In the genomic region with DNA sequence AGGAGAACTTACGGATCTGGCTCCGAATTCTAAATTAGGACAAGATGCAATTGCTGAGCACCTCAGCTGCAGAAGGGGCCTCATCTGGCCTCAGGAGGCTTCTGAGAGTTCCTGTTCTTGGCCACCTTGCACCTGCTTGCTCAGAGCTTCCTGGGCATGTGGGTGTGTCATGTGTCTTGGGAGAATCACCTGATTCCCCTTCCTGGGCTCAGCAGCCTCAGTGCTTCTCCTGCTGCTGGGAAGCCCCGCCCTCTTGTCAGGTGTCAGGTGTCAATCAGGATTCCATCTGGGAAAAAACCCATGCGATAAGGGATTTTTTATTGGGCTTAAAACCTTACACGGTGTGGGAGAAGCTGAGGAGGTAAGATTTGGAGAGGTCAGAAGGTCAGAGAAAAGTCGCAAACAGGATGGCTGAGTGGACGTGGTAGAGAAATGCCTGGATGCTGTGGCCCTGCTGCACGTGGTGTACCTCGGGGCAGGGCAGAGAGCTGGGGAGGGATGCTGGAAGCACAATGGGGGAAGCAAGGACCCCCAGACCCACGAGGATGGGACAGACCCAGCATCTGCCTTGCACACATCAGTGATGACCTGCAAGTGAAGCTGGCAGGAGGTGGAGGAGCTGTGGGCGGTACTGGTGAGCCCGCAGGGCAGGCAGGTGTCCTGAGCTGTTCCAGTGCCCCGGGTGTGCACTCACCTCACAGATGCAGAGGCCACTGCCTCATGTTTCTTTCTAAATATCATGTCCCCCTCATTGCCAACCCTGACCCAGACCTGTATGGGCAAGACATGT, we compare ENCODE assay signal across 25 cellular contexts.
"Had no signal": no experiment of that assay in that cellular context is flagged by ENCODE, and none has a peak within 500 bp of the region (broad histone marks: within the 10 kb centered on the region; RNA-seq: fewer than 3 reads in every experiment).

No MANE protein-coding gene starts in this region.

- H3K36me3 ChIP-seq: brain microvascular endothelial cell, colonic mucosa, gastrocnemius medialis, lower lobe of right lung, spleen, upper lobe of right lung had no signal

- H3K4me3 Mint-ChIP-seq: activated CD8-positive, alpha-beta T cell treated with anti-CD3 and anti-CD28 coated beads for 36 hours; activated naive CD4-positive, alpha-beta T cell treated with anti-CD3 and anti-CD28 coated beads, Interleukin-2, amount 10 ng/mL, durations not matched to agents 7 days and 5 days; activated naive CD8-positive, alpha-beta T cell treated with anti-CD3 and anti-CD28 coated beads, Interleukin-2, amount 50 U/mL, for 24 hours; activated T-helper 17 cell treated with anti-CD3 and anti-CD28 coated beads, Interleukin-2, amount 50 U/mL, for 72 hours; central memory CD8-positive, alpha-beta T cell; natural killer cell treated with Interleukin-12 subunit alpha and Interleukin-12 subunit beta and Interleukin-15 and Interleukin-18, amount 100 ng/mL, for 72 hours; stimulated activated memory B cell treated with anti-CD40 and anti-IgM and Interleukin-4, amounts not matched to agents 10 μg/mL and 1 μg/mL and 100 μg/mL, for 72 hours; T-cell had no signal

- H3K27me3 Mint-ChIP-seq: activated CD8-positive, alpha-beta T cell treated with anti-CD3 and anti-CD28 coated beads for 36 hours; activated naive CD4-positive, alpha-beta T cell treated with anti-CD3 and anti-CD28 coated beads, Interleukin-2, amount 10 ng/mL, durations not matched to agents 7 days and 5 days; activated naive CD8-positive, alpha-beta T cell treated with anti-CD3 and anti-CD28 coated beads, Interleukin-2, amount 50 U/mL, for 24 hours; activated T-helper 17 cell treated with anti-CD3 and anti-CD28 coated beads, Interleukin-2, amount 50 U/mL, for 72 hours; central memory CD8-positive, alpha-beta T cell; natural killer cell treated with Interleukin-12 subunit alpha and Interleukin-12 subunit beta and Interleukin-15 and Interleukin-18, amount 100 ng/mL, for 72 hours; stimulated activated memory B cell treated with anti-CD40 and anti-IgM and Interleukin-4, amounts not matched to agents 10 μg/mL and 1 μg/mL and 100 μg/mL, for 72 hours; T-cell had no signal

- H3K27ac Mint-ChIP-seq: activated CD8-positive, alpha-beta T cell treated with anti-CD3 and anti-CD28 coated beads for 36 hours; activated naive CD4-positive, alpha-beta T cell treated with anti-CD3 and anti-CD28 coated beads, Interleukin-2, amount 10 ng/mL, durations not matched to agents 7 days and 5 days; activated naive CD8-positive, alpha-beta T cell treated with anti-CD3 and anti-CD28 coated beads, Interleukin-2, amount 50 U/mL, for 24 hours; activated T-helper 17 cell treated with anti-CD3 and anti-CD28 coated beads, Interleukin-2, amount 50 U/mL, for 72 hours; natural killer cell treated with Interleukin-12 subunit alpha and Interleukin-12 subunit beta and Interleukin-15 and Interleukin-18, amount 100 ng/mL, for 72 hours; stimulated activated memory B cell treated with anti-CD40 and anti-IgM and Interleukin-4, amounts not matched to agents 10 μg/mL and 1 μg/mL and 100 μg/mL, for 72 hours; T-cell had no signal

- H3K27ac ChIP-seq: brain microvascular endothelial cell, colonic mucosa, gastrocnemius medialis, lower lobe of right lung, spleen, testis, upper lobe of right lung had no signal

- H3K9me3 ChIP-seq: colonic mucosa, gastrocnemius medialis, lower lobe of right lung, testis, upper lobe of right lung had no signal

- H3K4me1 Mint-ChIP-seq: activated naive CD4-positive, alpha-beta T cell treated with anti-CD3 and anti-CD28 coated beads, Interleukin-2, amount 10 ng/mL, durations not matched to agents 7 days and 5 days; activated naive CD8-positive, alpha-beta T cell treated with anti-CD3 and anti-CD28 coated beads, Interleukin-2, amount 50 U/mL, for 24 hours; activated T-helper 17 cell treated with anti-CD3 and anti-CD28 coated beads, Interleukin-2, amount 50 U/mL, for 72 hours; central memory CD8-positive, alpha-beta T cell; stimulated activated memory B cell treated with anti-CD40 and anti-IgM and Interleukin-4, amounts not matched to agents 10 μg/mL and 1 μg/mL and 100 μg/mL, for 72 hours; T-cell had no signal

- H3K36me3 Mint-ChIP-seq: activated naive CD4-positive, alpha-beta T cell treated with anti-CD3 and anti-CD28 coated beads, Interleukin-2, amount 10 ng/mL, durations not matched to agents 7 days and 5 days; natural killer cell treated with Interleukin-12 subunit alpha and Interleukin-12 subunit beta and Interleukin-15 and Interleukin-18, amount 100 ng/mL, for 72 hours; stimulated activated memory B cell treated with anti-CD40 and anti-IgM and Interleukin-4, amounts not matched to agents 10 μg/mL and 1 μg/mL and 100 μg/mL, for 72 hours; T-cell had no signal

- H3K4me1 ChIP-seq: colonic mucosa, gastrocnemius medialis, lower lobe of right lung, testis, upper lobe of right lung had no signal

- H3K27me3 ChIP-seq: brain microvascular endothelial cell, colonic mucosa, gastrocnemius medialis, spleen, testis, upper lobe of right lung had no signal

- DNase-seq: activated CD4-positive, alpha-beta T cell treated with anti-CD3 and anti-CD28 coated beads for 48 hours; activated CD4-positive, CD25-positive, alpha-beta regulatory T cell; activated CD8-positive, alpha-beta T cell treated with anti-CD3 and anti-CD28 coated beads for 36 hours; activated naive CD4-positive, alpha-beta T cell treated with anti-CD3 and anti-CD28 coated beads, Interleukin-2, amount 10 ng/mL, durations not matched to agents 7 days and 5 days; activated naive CD8-positive, alpha-beta T cell treated with anti-CD3 and anti-CD28 coated beads, Interleukin-2, amount 50 U/mL, for 24 hours; activated T-cell treated with anti-CD3 and anti-CD28 coated beads, Interleukin-2, amount 50 U/mL, for 1 hour; aorta; brain microvascular endothelial cell; colonic mucosa; erythroblast; gastrocnemius medialis; head of caudate nucleus; left cardiac atrium; lower lobe of right lung; nucleus accumbens; spleen; stimulated activated CD4-positive, alpha-beta T cell treated with anti-CD3 and anti-CD28 coated beads, Interleukin-4, amount 100 ng/mL, for 4 hours; T-cell; T-helper 9 cell; testis; upper lobe of right lung had no signal

- H3K4me3 ChIP-seq: colonic mucosa, gastrocnemius medialis, lower lobe of right lung, spleen, testis, upper lobe of right lung had no signal

- H3K9me3 Mint-ChIP-seq: activated CD8-positive, alpha-beta T cell treated with anti-CD3 and anti-CD28 coated beads for 36 hours; activated naive CD8-positive, alpha-beta T cell treated with anti-CD3 and anti-CD28 coated beads, Interleukin-2, amount 50 U/mL, for 24 hours; activated T-helper 17 cell treated with anti-CD3 and anti-CD28 coated beads, Interleukin-2, amount 50 U/mL, for 72 hours; central memory CD8-positive, alpha-beta T cell; natural killer cell treated with Interleukin-12 subunit alpha and Interleukin-12 subunit beta and Interleukin-15 and Interleukin-18, amount 100 ng/mL, for 72 hours; stimulated activated memory B cell treated with anti-CD40 and anti-IgM and Interleukin-4, amounts not matched to agents 10 μg/mL and 1 μg/mL and 100 μg/mL, for 72 hours; T-cell had no signal
